In genomic region chr5:157611571-157612067, GRCh38 we compare ENCODE assay signal across 11 cellular contexts. TPM values are rescaled to one million over a fixed set of nuclear protein-coding genes. Genes with fewer than 3 reads are reported as not detected.
DNase-seq lines count a peak whose midpoint lies in the region; ATAC-seq and TF ChIP-seq lines count a peak whose summit lies in the region.
"Had no signal": no experiment of that assay in that cellular context is flagged by ENCODE, and none has a peak within 500 bp of the region (broad histone marks: within the 10 kb centered on the region; RNA-seq: fewer than 3 reads in every experiment).

No MANE protein-coding gene starts in this region.

- H3K9ac ChIP-seq in mesendoderm (ENCODE audit: low read length), result no peak overlapping the region
- H3K9ac ChIP-seq in Karpas-422 (ENCODE audit: low read length), result no peak overlapping the region

- H3K4me1 ChIP-seq in mesendoderm (ENCODE audit: control insufficient read depth, low read depth, low read length), result peaks cover 2% of the 10 kb centered on the region
- H3K4me1 ChIP-seq in esophagus squamous epithelium, result peaks cover 8 to 33% (median 10%) of the 10 kb centered on the region in 3 donors
- H3K4me1 ChIP-seq in Karpas-422 (ENCODE audit: low read length), result no peaks in the 10 kb centered on the region
- H3K4me1 ChIP-seq: uterus had no signal

- peak overlapping the region; percentile 71 for H3K18ac ChIP-seq in mesendoderm (ENCODE audit: low read length)

- no peak overlapping the region for H3K23ac ChIP-seq in mesendoderm (ENCODE audit: low read length)

- DNase-seq in mesendoderm, result no peak
- no peak for DNase-seq in MG63
- no peak for DNase-seq in esophagus squamous epithelium (lab: John Stamatoyannopoulos, UW)
- no peak for DNase-seq in Karpas-422
- no peak for DNase-seq in OCI-M2 (lab: John Stamatoyannopoulos, UW; ENCODE audit: unreplicated experiment)
- DNase-seq: KBM-7, uterus had no signal

- H3K4me3 ChIP-seq in mesendoderm (ENCODE audit: low read length) (no peak overlapping the region), MG63 (no peak overlapping the region), esophagus squamous epithelium (no peak overlapping the region), Karpas-422 (ENCODE audit: low read length) (no peak overlapping the region)
- H3K4me3 ChIP-seq: uterus had no signal

- H3K79me2 ChIP-seq in mesendoderm (ENCODE audit: control insufficient read depth, insufficient read depth, low read length) (no peaks in the 10 kb centered on the region), Karpas-422 (ENCODE audit: low read length) (no peaks in the 10 kb centered on the region)

- H3K36me3 ChIP-seq in mesendoderm (ENCODE audit: control insufficient read depth, insufficient read depth, low read length), result no peaks in the 10 kb centered on the region
- no peaks in the 10 kb centered on the region for H3K36me3 ChIP-seq in MG63
- H3K36me3 ChIP-seq in esophagus squamous epithelium, result no peaks in the 10 kb centered on the region
- H3K36me3 ChIP-seq in Karpas-422 (ENCODE audit: insufficient read depth, low read length), result no peaks in the 10 kb centered on the region
- H3K36me3 ChIP-seq: uterus had no signal

- H2AK5ac ChIP-seq in mesendoderm (ENCODE audit: low read length), result peak overlapping the region; percentile 31

- no peaks in the 10 kb centered on the region for H3K27me3 ChIP-seq in mesendoderm (ENCODE audit: insufficient read depth, low read length, poor library complexity)
- no peaks in the 10 kb centered on the region for H3K27me3 ChIP-seq in MG63
- no peaks in the 10 kb centered on the region for H3K27me3 ChIP-seq in esophagus squamous epithelium
- H3K27me3 ChIP-seq in Karpas-422 (ENCODE audit: low read length), result no peaks in the 10 kb centered on the region
- H3K27me3 ChIP-seq: uterus had no signal

- peak overlapping the region; percentile 25 for H2BK5ac ChIP-seq in mesendoderm (ENCODE audit: low read length)

- TF ChIP-seq CTCF in esophagus squamous epithelium (IDR thresholded peaks at IDR 0.05), result no peak

- no peaks in the 10 kb centered on the region for H3K9me2 ChIP-seq in Karpas-422 (replicated peaks; ENCODE audit: insufficient read depth, low read length)

- H2BK120ac ChIP-seq in mesendoderm (ENCODE audit: low read depth, low read length), result no peak overlapping the region

- no peak for TF ChIP-seq POLR2A in GM18505 (IDR thresholded peaks at IDR 0.05; ENCODE audit: borderline replicate concordance, extremely low read depth, insufficient read depth, insufficient read length)
- TF ChIP-seq POLR2A in esophagus squamous epithelium (IDR thresholded peaks at IDR 0.05), result no peak

- intact Hi-C loops in esophagus squamous epithelium (cut with DNase I), result no loop called here

- no peak overlapping the region for H4K5ac ChIP-seq in mesendoderm (ENCODE audit: low read length)

- no peak overlapping the region for H2BK15ac ChIP-seq in mesendoderm (replicated peaks; ENCODE audit: low read depth)

- H3K4ac ChIP-seq in mesendoderm (ENCODE audit: low read depth, low read length), result no peak overlapping the region

- H3K27ac ChIP-seq in mesendoderm (ENCODE audit: low read depth, low read length) (no peak overlapping the region), esophagus squamous epithelium (peak overlapping the region in 1 of 4 donors; percentile 16), Karpas-422 (ENCODE audit: low read length) (no peak overlapping the region)
- H3K27ac ChIP-seq: uterus, VCaP had no signal

- ATAC-seq in GM18505 (IDR thresholded peaks at IDR 0.05; ENCODE audit: unreplicated experiment) (peak; percentile 46), GM19468 (IDR thresholded peaks at IDR 0.05; ENCODE audit: extremely low read depth, unreplicated experiment) (peak; percentile 21), HG03558 (IDR thresholded peaks at IDR 0.05; ENCODE audit: extremely low read depth, unreplicated experiment) (peak; percentile 66)

- no peaks in the 10 kb centered on the region for H3K79me1 ChIP-seq in mesendoderm (ENCODE audit: low read length)

- H3K9me3 ChIP-seq in MG63, result no peaks in the 10 kb centered on the region; the same call in 1 of the 2 replicates
- no peaks in the 10 kb centered on the region for H3K9me3 ChIP-seq in esophagus squamous epithelium
- H3K9me3 ChIP-seq in Karpas-422 (ENCODE audit: low read length), result no peaks in the 10 kb centered on the region
- H3K9me3 ChIP-seq: uterus had no signal

- H2AFZ ChIP-seq in Karpas-422 (ENCODE audit: low read length), result no peak overlapping the region

- H3K4me2 ChIP-seq in mesendoderm (ENCODE audit: low read length) (no peak overlapping the region), Karpas-422 (ENCODE audit: low read depth, low read length, poor library complexity, severe bottlenecking) (no peak overlapping the region)

- no peaks in the 10 kb centered on the region for H4K20me1 ChIP-seq in Karpas-422 (ENCODE audit: insufficient read depth, low read depth, low read length)

- no CpG with 5 or more reads among the region's 2 CpGs for whole genome bisulfite sequencing in mesendoderm (ENCODE audit: extremely low coverage, insufficient coverage, low lambda C conversion rate)
- WGBS in esophagus squamous epithelium, 2 donors, result 71 to 83% methylated on average over 1 to 2 of the region's 2 CpGs

- H3K56ac ChIP-seq in mesendoderm (ENCODE audit: low read length), result peak overlapping the region; percentile 61

- no peak overlapping the region for H4K8ac ChIP-seq in mesendoderm (ENCODE audit: low read depth, low read length)

RNA-seq across cellular contexts. Expression of gene ADAM19, which starts 36.0 kb away (rescaled TPM):
- 126 TPM for polyA plus RNA-seq in mesendoderm (2013, experiment 1 of 2)
- 123 TPM for polyA plus RNA-seq in mesendoderm (2013, experiment 2 of 2)
- total RNA-seq in MG63 (2014; rRNA removed; shearing (Covaris generic); ENCODE audit: low replicate concordance), result 10.6 and 16.4 TPM in 2 replicates
- 10 to 100 TPM in 1 of 4 donors, 1 to 10 TPM in 3; 1.9 to 11.6 (median 4.3) TPM for total RNA-seq in esophagus squamous epithelium
- total RNA-seq in Karpas-422 (2014; rRNA removed; shearing (Covaris generic); ENCODE audit: low replicate concordance), result 4.9 and 5.7 TPM in 2 replicates

RNA-seq across cellular contexts. Expression of gene SOX30, which starts 40.6 kb away (rescaled TPM):
- 0.29 TPM for polyA plus RNA-seq in mesendoderm (2013, experiment 1 of 2)
- polyA plus RNA-seq in mesendoderm (2013, experiment 2 of 2), result 0.38 TPM
- total RNA-seq in MG63 (2014; rRNA removed; shearing (Covaris generic); ENCODE audit: low replicate concordance), result not detected in 2 replicates
- not detected for total RNA-seq in esophagus squamous epithelium
- not detected in 2 replicates for total RNA-seq in Karpas-422 (2014; rRNA removed; shearing (Covaris generic); ENCODE audit: low replicate concordance)
- total RNA-seq: uterus had no signal

RNA-seq across cellular contexts. Expression of gene C5orf52, which starts 59.7 kb away (rescaled TPM):
- polyA plus RNA-seq in mesendoderm (2013, experiment 1 of 2), result not detected
- polyA plus RNA-seq in mesendoderm (2013, experiment 2 of 2), result not detected
- not detected in 2 replicates for total RNA-seq in MG63 (2014; rRNA removed; shearing (Covaris generic); ENCODE audit: low replicate concordance)
- not detected for total RNA-seq in esophagus squamous epithelium
- not detected in 2 replicates for total RNA-seq in Karpas-422 (2014; rRNA removed; shearing (Covaris generic); ENCODE audit: low replicate concordance)
- total RNA-seq: uterus had no signal
